In the genomic region with DNA sequence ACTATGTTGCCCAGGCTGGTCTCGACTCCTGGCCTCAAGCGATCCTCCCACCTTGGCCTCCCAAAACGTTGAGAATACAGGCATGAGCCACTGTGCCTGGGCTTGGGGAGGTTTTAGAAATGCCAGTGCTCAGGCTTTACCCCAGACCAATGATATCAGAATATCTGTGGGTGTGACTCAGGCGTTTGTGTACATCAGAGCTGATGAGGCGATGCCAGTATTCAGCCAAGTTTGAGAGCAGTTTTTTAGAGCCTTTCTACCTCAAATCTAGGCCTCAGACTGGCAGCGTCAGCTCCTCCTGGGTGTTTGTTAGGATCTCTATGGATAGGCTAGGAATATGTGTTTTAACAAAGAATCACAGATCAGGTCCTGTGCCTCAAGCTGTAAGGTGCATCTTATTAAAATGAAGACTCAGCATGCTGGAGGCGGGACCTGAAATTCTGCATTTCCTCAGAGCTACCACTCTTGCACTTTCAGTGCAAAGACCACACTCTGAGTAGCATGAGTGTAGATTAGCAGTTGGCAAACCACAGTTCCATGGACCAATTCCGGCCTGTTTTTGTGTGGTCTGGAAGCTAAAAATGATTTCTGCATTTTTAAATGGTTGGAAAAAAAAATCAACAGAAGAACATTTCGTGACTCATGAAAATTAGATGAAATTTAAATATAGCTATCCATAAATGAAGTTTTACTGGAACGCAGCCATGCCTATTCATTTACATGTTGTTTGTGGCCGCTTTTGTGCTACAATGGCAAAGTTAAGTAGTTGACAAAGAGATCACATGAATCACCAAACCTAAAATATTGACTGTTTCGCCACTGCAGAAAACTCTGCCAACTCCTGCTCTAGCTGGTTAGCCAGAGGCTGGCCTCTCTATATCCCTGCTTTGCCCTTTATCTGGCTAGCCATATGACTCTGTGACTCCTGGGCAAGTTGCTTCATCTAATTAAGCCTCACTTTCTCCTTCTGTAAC, we compare ENCODE assay signal across 10 cellular contexts.
DNase-seq lines count a peak whose midpoint lies in the region; ATAC-seq and TF ChIP-seq lines count a peak whose summit lies in the region.
"Had no signal": no experiment of that assay in that cellular context is flagged by ENCODE, and none has a peak within 500 bp of the region (broad histone marks: within the 10 kb centered on the region; RNA-seq: fewer than 3 reads in every experiment).

No MANE protein-coding gene starts in this region.

- H3K4me1 ChIP-seq in osteoblast (ENCODE audit: insufficient read depth, low read length) (peaks cover 16% of the 10 kb centered on the region), GM23338 (ENCODE audit: insufficient read depth) (no peaks in the 10 kb centered on the region)

- H3K36me3 ChIP-seq in osteoblast (ENCODE audit: insufficient read depth, low read length) (no peaks in the 10 kb centered on the region), GM23338 (ENCODE audit: insufficient read depth) (no peaks in the 10 kb centered on the region)

- H3K27ac Mint-ChIP-seq in GM23338, result no peak overlapping the region
- H3K27ac Mint-ChIP-seq: CD8-positive, alpha-beta memory T cell had no signal

- peaks cover 18% of the 10 kb centered on the region for H3K27me3 ChIP-seq in osteoblast (ENCODE audit: insufficient read depth, low read length)
- H3K27me3 ChIP-seq in GM23338 (ENCODE audit: insufficient read depth), result no peaks in the 10 kb centered on the region

- no peaks in the 10 kb centered on the region for H3F3A ChIP-seq in GM23338 (replicated peaks; ENCODE audit: low read depth)

- no peaks in the 10 kb centered on the region for H3K27me3 Mint-ChIP-seq in GM23338 (ENCODE audit: insufficient read depth, low read depth, poor library complexity)

- peak overlapping the region; percentile 20 for H3K4me2 ChIP-seq in osteoblast (ENCODE audit: insufficient read depth, low read length)
- H3K4me2 ChIP-seq in GM23338, result no peak overlapping the region

- 0 out of 3 replicates have a peak, but pooled peaks cover 3% of the 10 kb centered on the region for H3K4me1 Mint-ChIP-seq in GM23338
- H3K4me1 Mint-ChIP-seq: CD8-positive, alpha-beta memory T cell had no signal

- H4K20me1 ChIP-seq in osteoblast (ENCODE audit: insufficient read depth, low read length) (peaks cover 8% of the 10 kb centered on the region), GM23338 (replicated peaks; ENCODE audit: insufficient read depth) (no peaks in the 10 kb centered on the region)

- ATAC-seq in GM18498 (IDR thresholded peaks at IDR 0.05; ENCODE audit: unreplicated experiment), result peak; percentile 50
- ATAC-seq in HG03135 (IDR thresholded peaks at IDR 0.05; ENCODE audit: unreplicated experiment), result no peak
- ATAC-seq in GM23338, result no peak

- H3K9me2 ChIP-seq in GM23338 (ENCODE audit: insufficient read depth), result no peaks in the 10 kb centered on the region

- TF ChIP-seq CTCF in cardiac fibroblast (IDR thresholded peaks at IDR 0.05; ENCODE audit: low read depth, low read length), result no peak
- no peak for TF ChIP-seq CTCF in osteoblast (IDR thresholded peaks at IDR 0.05; ENCODE audit: extremely low read depth, low read depth, low read length)
- TF ChIP-seq CTCF in GM23338 (conservative IDR thresholded peaks at IDR 0.05; ENCODE audit: low read depth in 2 of 2), result no peak

- H3K9me3 Mint-ChIP-seq in GM23338, result no peaks in the 10 kb centered on the region

- H3K27ac ChIP-seq in osteoblast (ENCODE audit: low read depth, low read length) (no peak overlapping the region), GM23338 (ENCODE audit: low read depth) (no peak overlapping the region; the same call in 1 of the 2 replicates)

- H2AFZ ChIP-seq in osteoblast (ENCODE audit: low read length), result no peak overlapping the region
- H2AFZ ChIP-seq in GM23338, result no peak overlapping the region

- no peak overlapping the region for H3K4me3 Mint-ChIP-seq in GM23338
- H3K4me3 Mint-ChIP-seq: CD8-positive, alpha-beta memory T cell had no signal

- peaks cover 2% of the 10 kb centered on the region; the same call in 1 of the 3 replicates for H3K36me3 Mint-ChIP-seq in GM23338 (ENCODE audit: low read depth)
- H3K36me3 Mint-ChIP-seq: CD8-positive, alpha-beta memory T cell had no signal

- H3K9me3 ChIP-seq in osteoblast (ENCODE audit: low read depth, low read length), result no peaks in the 10 kb centered on the region

- no peak overlapping the region for H3K4me3 ChIP-seq in cardiac fibroblast (replicated peaks in 1 of 2; ENCODE audit: low read depth in 2 of 2, low read length in 2 of 2)
- no peak overlapping the region for H3K4me3 ChIP-seq in osteoblast (ENCODE audit: insufficient read depth, low read length)
- H3K4me3 ChIP-seq in GM23338, result no peak overlapping the region

- peak; percentile 34 for DNase-seq in NCI-H226
- DNase-seq in cardiac fibroblast (ENCODE audit: low read depth in 2 of 2), result peak; percentile 49 to 56
- DNase-seq in osteoblast (ENCODE audit: insufficient read length, low spot score, missing footprints), result peak; percentile 76
- no peak for DNase-seq in SIG-M5 (lab: John Stamatoyannopoulos, UW)
- DNase-seq in pons (ENCODE audit: low spot score), result no peak
- no peak for DNase-seq in GM23338 (ENCODE audit: low spot score)
- DNase-seq: CD8-positive, alpha-beta memory T cell; NCI-H1436 had no signal

- no peaks in the 10 kb centered on the region for H3K79me2 ChIP-seq in osteoblast (ENCODE audit: insufficient read depth, low read length)
- no peaks in the 10 kb centered on the region for H3K79me2 ChIP-seq in GM23338 (replicated peaks; ENCODE audit: insufficient read depth)

TF ChIP-seq in GM23338, 12 proteins besides CTCF, POLR2A, EP300 and RAD21 (continues in another document):
- no peak for TF ChIP-seq EZH2phosphoT487 (IDR thresholded peaks at IDR 0.05; ENCODE audit: unreplicated experiment)
- no peak for TF ChIP-seq ZNF462 (CRISPR knock-in tag; IDR thresholded peaks at IDR 0.05)
- no peak for TF ChIP-seq ZNF114 (CRISPR knock-in tag; IDR thresholded peaks at IDR 0.05)

Comparison
In these comparisons a context has a peak if more than half of its experiments do, and no peak if none do; other contexts are left out.
1. DNase-seq: peak in NCI-H226 (single experiment), cardiac fibroblast (2 of 2) and osteoblast (single experiment); none in SIG-M5 (single experiment), pons (single experiment) and GM23338 (single experiment).